8 cellular contexts compared by ENCODE assay signal in genomic region chr2:113235347-113236226, GRCh38. TPM values are rescaled to one million over a fixed set of nuclear protein-coding genes. Genes with fewer than 3 reads are reported as not detected.
DNase-seq lines count a peak whose midpoint lies in the region; ATAC-seq and TF ChIP-seq lines count a peak whose summit lies in the region.
"Not testable (repeated sequence)": the region's sequence is repeated elsewhere in the genome, so short reads cannot be mapped to it uniquely, and the experiment has no call there.

No MANE protein-coding gene starts in this region.

- H3K4me3 Mint-ChIP-seq in activated CD4-positive, alpha-beta memory T cell treated with anti-CD3 and anti-CD28 coated beads, Interleukin-2, amount 10 ng/mL, durations not matched to agents 7 days and 5 days: peak overlapping the region; percentile 90
- H3K4me3 Mint-ChIP-seq in MCF 10A (ENCODE audit: unreplicated experiment): not testable (repeated sequence)

- BruUV-seq in MCF 10A (replicated peaks; lab: Mats Ljungman, UMichigan): not testable (repeated sequence)

- POLR2A ChIA-PET in activated CD4-positive, alpha-beta memory T cell treated with anti-CD3 and anti-CD28 coated beads, Interleukin-2, amount 10 ng/mL, durations not matched to agents 7 days and 5 days (lab: Charles Lee): interaction anchor here (0.9 to 1.4 kb wide), 6 partner anchors 8 to 62 kb away, joined by 3 to 7 read pairs (median 3); partner anchors contain the start of gene PSD4
- POLR2A ChIA-PET in MCF 10A (lab: Yijun Ruan, JAX): interaction anchor here (0.8 kb wide), 1 partner anchor 30 kb away, joined by 3 read pairs; no protein-coding TSS in a partner anchor

- not testable (repeated sequence) for H3K27me3 Mint-ChIP-seq in activated CD4-positive, alpha-beta memory T cell treated with anti-CD3 and anti-CD28 coated beads, Interleukin-2, amount 10 ng/mL, durations not matched to agents 7 days and 5 days; MCF 10A (ENCODE audit: insufficient read depth, unreplicated experiment)

- intact Hi-C loops in MCF 10A (cut with micrococcal nuclease); upper lobe of right lung (cut with DNase I): not testable (repeated sequence)

- TF ChIP-seq CTCF in MCF 10A (IDR thresholded peaks at IDR 0.05; ENCODE audit: unreplicated experiment); upper lobe of right lung (IDR thresholded peaks at IDR 0.05): not testable (repeated sequence)

- H3K27ac Mint-ChIP-seq in activated CD4-positive, alpha-beta memory T cell treated with anti-CD3 and anti-CD28 coated beads, Interleukin-2, amount 10 ng/mL, durations not matched to agents 7 days and 5 days: peak overlapping the region; percentile 87
- H3K27ac Mint-ChIP-seq in MCF 10A (ENCODE audit: low read depth, unreplicated experiment): peak overlapping the region; percentile 35

- CTCF ChIA-PET in activated CD4-positive, alpha-beta memory T cell treated with anti-CD3 and anti-CD28 coated beads, Interleukin-2, amount 10 ng/mL, durations not matched to agents 7 days and 5 days (lab: Charles Lee): interaction anchor here (1.0 to 2.3 kb wide), 9 partner anchors 11 to 156 kb away, joined by 3 to 13 read pairs (median 5); no protein-coding TSS in a partner anchor
- CTCF ChIA-PET in MCF 10A (lab: Yijun Ruan, JAX): interaction anchor here (25.7 kb wide), 1 partner anchor 31 kb away, joined by 505 read pairs; no protein-coding TSS in a partner anchor

- H3K4me1 ChIP-seq in upper lobe of right lung: peaks cover 16% of the 10 kb centered on the region

- peak overlapping the region; percentile 42 for H3K4me3 ChIP-seq in upper lobe of right lung

- H3K9me3 ChIP-seq in upper lobe of right lung: not testable (repeated sequence)

- DNase-seq in NK-92 treated with Interleukin-12 subunit alpha and Interleukin-12 subunit beta, amount 100 ng/mL, for 24 hours (lab: John Stamatoyannopoulos, UW): peak; percentile 50
- peak; percentile 76 for DNase-seq in activated CD4-positive, alpha-beta memory T cell treated with anti-CD3 and anti-CD28 coated beads, Interleukin-2, amount 10 ng/mL, durations not matched to agents 7 days and 5 days
- not testable (repeated sequence) for DNase-seq in MCF 10A (ENCODE audit: unreplicated experiment); upper lobe of right lung
- peak; percentile 28 for DNase-seq in inferior parietal cortex (ENCODE audit: extremely low spot score)
- peak; percentile 59 for DNase-seq in stimulated activated CD4-positive, alpha-beta T cell treated with anti-CD3 and anti-CD28 coated beads, Interleukin-12 subunit alpha, Interleukin-12 subunit beta, amount 100 ng/mL, for 4 hours

- H3K4me1 Mint-ChIP-seq in activated CD4-positive, alpha-beta memory T cell treated with anti-CD3 and anti-CD28 coated beads, Interleukin-2, amount 10 ng/mL, durations not matched to agents 7 days and 5 days: peaks cover 51% of the 10 kb centered on the region
- H3K4me1 Mint-ChIP-seq in MCF 10A (ENCODE audit: insufficient read depth, unreplicated experiment): peaks cover 17% of the 10 kb centered on the region

- not testable (repeated sequence) for H3K36me3 ChIP-seq in upper lobe of right lung

- peak overlapping the region; percentile 55 for H3K27ac ChIP-seq in upper lobe of right lung

- H3K9me3 Mint-ChIP-seq in activated CD4-positive, alpha-beta memory T cell treated with anti-CD3 and anti-CD28 coated beads, Interleukin-2, amount 10 ng/mL, durations not matched to agents 7 days and 5 days; MCF 10A (ENCODE audit: unreplicated experiment): not testable (repeated sequence)

- H3K27me3 ChIP-seq in upper lobe of right lung: not testable (repeated sequence)

- peaks cover 33% of the 10 kb centered on the region for H3K36me3 Mint-ChIP-seq in activated CD4-positive, alpha-beta memory T cell treated with anti-CD3 and anti-CD28 coated beads, Interleukin-2, amount 10 ng/mL, durations not matched to agents 7 days and 5 days (ENCODE audit: low read depth)
- H3K36me3 Mint-ChIP-seq in MCF 10A (ENCODE audit: insufficient read depth, unreplicated experiment): not testable (repeated sequence)

- ATAC-seq in GM18498 (IDR thresholded peaks at IDR 0.05; ENCODE audit: unreplicated experiment): peak; percentile 77
- peak; percentile 88 for ATAC-seq in HG03108 (IDR thresholded peaks at IDR 0.05; ENCODE audit: unreplicated experiment)
- ATAC-seq in upper lobe of right lung: peak; percentile 74

RNA-seq across cellular contexts. Expression of gene PAX8, which starts 43.1 kb away (rescaled TPM):
- total RNA-seq in activated CD4-positive, alpha-beta memory T cell treated with anti-CD3 and anti-CD28 coated beads, Interleukin-2, amount 10 ng/mL, durations not matched to agents 7 days and 5 days: 1 to 10 TPM; 1.7 TPM
- 2.4 TPM in 2 replicates for total RNA-seq in MCF 10A (2022)
- 1.6 TPM for total RNA-seq in upper lobe of right lung
